8 cellular contexts compared by ENCODE assay signal in the genomic region with DNA sequence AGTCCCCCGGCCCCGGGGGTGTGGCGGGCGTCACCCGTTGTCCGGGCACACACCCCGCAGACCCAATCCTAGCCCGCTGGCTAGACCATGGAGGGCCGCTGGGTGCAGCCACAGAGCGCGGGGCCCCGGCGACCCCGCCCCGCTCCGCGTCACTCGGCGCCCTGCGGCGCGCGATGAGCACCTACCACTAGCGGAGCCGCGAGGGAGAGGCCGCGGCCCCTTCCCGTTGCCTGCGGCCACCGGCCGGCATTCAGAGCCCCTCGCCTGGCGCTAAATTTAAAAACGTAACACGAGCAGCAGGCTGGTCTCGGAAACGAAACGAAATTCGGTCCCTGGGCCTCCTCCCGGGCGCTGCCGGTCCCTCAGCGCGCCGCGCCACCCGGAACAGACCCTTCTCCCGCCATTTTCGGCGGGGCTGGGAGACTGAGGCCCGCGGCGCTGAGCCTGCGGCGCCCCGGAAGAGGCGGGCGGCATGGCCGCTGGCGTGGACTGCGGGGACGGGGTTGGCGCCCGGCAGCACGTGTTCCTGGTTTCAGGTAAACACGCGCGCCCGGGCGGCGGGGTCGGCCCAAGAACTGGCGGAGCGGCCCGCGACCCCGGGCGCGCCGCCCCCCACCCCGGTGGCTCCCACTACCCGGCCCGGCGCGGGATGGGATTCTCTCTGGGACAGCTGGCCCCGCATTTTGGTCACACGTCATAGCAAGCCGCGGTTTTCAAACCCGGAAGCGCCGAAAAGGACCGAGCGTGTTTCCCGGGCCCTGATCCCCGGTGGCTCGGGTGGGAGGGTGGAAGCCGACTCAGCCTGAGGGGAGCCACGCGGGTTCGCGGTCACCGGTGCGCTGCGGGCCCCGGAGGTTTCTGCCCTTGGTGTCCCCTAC. TPM values are rescaled to one million over a fixed set of nuclear protein-coding genes. Genes with fewer than 3 reads are reported as not detected.
A peak's percentile ranks its signal among the peaks of the same experiment; 100 is the strongest.
DNase-seq lines count a peak whose midpoint lies in the region; ATAC-seq and TF ChIP-seq lines count a peak whose summit lies in the region.

A gene with protein sequence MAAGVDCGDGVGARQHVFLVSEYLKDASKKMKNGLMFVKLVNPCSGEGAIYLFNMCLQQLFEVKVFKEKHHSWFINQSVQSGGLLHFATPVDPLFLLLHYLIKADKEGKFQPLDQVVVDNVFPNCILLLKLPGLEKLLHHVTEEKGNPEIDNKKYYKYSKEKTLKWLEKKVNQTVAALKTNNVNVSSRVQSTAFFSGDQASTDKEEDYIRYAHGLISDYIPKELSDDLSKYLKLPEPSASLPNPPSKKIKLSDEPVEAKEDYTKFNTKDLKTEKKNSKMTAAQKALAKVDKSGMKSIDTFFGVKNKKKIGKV (plus strand): TSS at position 187 of the 878 bp plus-strand sequence. CDS start 286 bp downstream, at position 473.

- H3K27ac ChIP-seq in Karpas-422 (ENCODE audit: low read length): peak within 1 kb of the TSS; percentile 74
- H3K27ac ChIP-seq in SK-N-MC: peak within 1 kb of the TSS; percentile 83
- H3K27ac ChIP-seq in tibial artery: peak within 1 kb of the TSS; percentile 81 to 87

- intact Hi-C loops in tibial artery (cut with DNase I; ENCODE audit: low total_unique reads): loop anchor here (5.0 kb wide), 2 partner anchors 672 to 913 kb away; a partner anchor contains a TSS

- H2AFZ ChIP-seq in Karpas-422 (ENCODE audit: low read length): peak within 1 kb of the TSS; percentile 93

- CTCF ChIA-PET in activated naive CD4-positive, alpha-beta T cell treated with anti-CD3 and anti-CD28 coated beads, Interleukin-2, amount 10 ng/mL, durations not matched to agents 7 days and 5 days (lab: Charles Lee): interaction anchor here (1.0 to 6.1 kb wide), 4 partner anchors 16 to 826 kb away, joined by 3 to 84 read pairs (median 25); no protein-coding TSS in a partner anchor

- H3K4me3 Mint-ChIP-seq in activated naive CD4-positive, alpha-beta T cell treated with anti-CD3 and anti-CD28 coated beads, Interleukin-2, amount 10 ng/mL, durations not matched to agents 7 days and 5 days: peak within 1 kb of the TSS; percentile 98
- peak within 1 kb of the TSS; percentile 81 for H3K4me3 Mint-ChIP-seq in osteocyte (ENCODE audit: unreplicated experiment)

- no peaks in the 10 kb centered on the region for H3K9me2 ChIP-seq in Karpas-422 (replicated peaks; ENCODE audit: insufficient read depth, low read length)

- TF ChIP-seq CTCF in osteocyte (IDR thresholded peaks at IDR 0.05) (no peak), tibial artery (IDR thresholded peaks at IDR 0.05) (no peak)

- H3K27ac Mint-ChIP-seq in activated naive CD4-positive, alpha-beta T cell treated with anti-CD3 and anti-CD28 coated beads, Interleukin-2, amount 10 ng/mL, durations not matched to agents 7 days and 5 days: peak within 1 kb of the TSS; percentile 99
- H3K27ac Mint-ChIP-seq in osteocyte (ENCODE audit: unreplicated experiment): peak within 1 kb of the TSS; percentile 92

- H3K79me2 ChIP-seq in Karpas-422 (ENCODE audit: low read length): peaks cover 41% of the 10 kb centered on the region

- peak within 1 kb of the TSS; percentile 96 for H3K9ac ChIP-seq in Karpas-422 (ENCODE audit: low read length)
- H3K9ac ChIP-seq in SK-N-MC (ENCODE audit: insufficient read length): peak within 1 kb of the TSS; percentile 97

- H3K9me3 Mint-ChIP-seq in activated naive CD4-positive, alpha-beta T cell treated with anti-CD3 and anti-CD28 coated beads, Interleukin-2, amount 10 ng/mL, durations not matched to agents 7 days and 5 days: no peaks in the 10 kb centered on the region
- H3K9me3 Mint-ChIP-seq in osteocyte (ENCODE audit: unreplicated experiment): no peaks in the 10 kb centered on the region

- H4K20me1 ChIP-seq in Karpas-422 (ENCODE audit: insufficient read depth, low read depth, low read length): peaks cover 9% of the 10 kb centered on the region; the same call in 1 of the 2 replicates

- H3K36me3 ChIP-seq in Karpas-422 (ENCODE audit: insufficient read depth, low read length) (no peaks in the 10 kb centered on the region), SK-N-MC (ENCODE audit: insufficient read depth, low read length) (no peaks in the 10 kb centered on the region), tibial artery (no peaks in the 10 kb centered on the region)

- peaks cover 63% of the 10 kb centered on the region for H3K4me1 ChIP-seq in Karpas-422 (ENCODE audit: low read length)
- H3K4me1 ChIP-seq in tibial artery: peaks cover 0 to 29% (median 16%) of the 10 kb centered on the region in 4 donors

- H3K4me2 ChIP-seq in Karpas-422 (ENCODE audit: low read depth, low read length, poor library complexity, severe bottlenecking): peak within 1 kb of the TSS; percentile 95

- H3K9me3 ChIP-seq in Karpas-422 (ENCODE audit: low read length): no peaks in the 10 kb centered on the region
- H3K9me3 ChIP-seq in SK-N-MC (ENCODE audit: low read depth, low read length): no peaks in the 10 kb centered on the region
- H3K9me3 ChIP-seq in tibial artery: no peaks in the 10 kb centered on the region

- H3K36me3 Mint-ChIP-seq in activated naive CD4-positive, alpha-beta T cell treated with anti-CD3 and anti-CD28 coated beads, Interleukin-2, amount 10 ng/mL, durations not matched to agents 7 days and 5 days: peaks cover 19% of the 10 kb centered on the region
- no peaks in the 10 kb centered on the region for H3K36me3 Mint-ChIP-seq in osteocyte (ENCODE audit: unreplicated experiment)

- no peaks in the 10 kb centered on the region for H3K27me3 ChIP-seq in Karpas-422 (ENCODE audit: low read length)
- no peaks in the 10 kb centered on the region for H3K27me3 ChIP-seq in tibial artery

- H3K4me3 ChIP-seq in Karpas-422 (ENCODE audit: low read length) (peak within 1 kb of the TSS; percentile 93), SK-N-MC (peak within 1 kb of the TSS; percentile 97), tibial artery (peak within 1 kb of the TSS; percentile 88 to 90)

- H3K27me3 Mint-ChIP-seq in activated naive CD4-positive, alpha-beta T cell treated with anti-CD3 and anti-CD28 coated beads, Interleukin-2, amount 10 ng/mL, durations not matched to agents 7 days and 5 days: no peaks in the 10 kb centered on the region
- no peaks in the 10 kb centered on the region for H3K27me3 Mint-ChIP-seq in osteocyte (ENCODE audit: unreplicated experiment)

- DNase-seq in ELF-1 (ENCODE audit: low read depth, low spot score) (peak; percentile 81), Karpas-422 (peak; percentile 91), SK-N-MC (ENCODE audit: low read depth, low spot score) (no peak), glomerular endothelial cell (ENCODE audit: extremely low read depth, low read depth, low spot score) (no peak), osteocyte (ENCODE audit: extremely low spot score, unreplicated experiment) (peak; percentile 87), tibial artery (peak; percentile 44 to 77)
- peak; percentile 81 for DNase-seq in activated naive CD4-positive, alpha-beta T cell treated with anti-CD3 and anti-CD28 coated beads, Interleukin-2, amount 10 ng/mL, durations not matched to agents 7 days and 5 days

- peaks cover 50% of the 10 kb centered on the region for H3K4me1 Mint-ChIP-seq in activated naive CD4-positive, alpha-beta T cell treated with anti-CD3 and anti-CD28 coated beads, Interleukin-2, amount 10 ng/mL, durations not matched to agents 7 days and 5 days
- peaks cover 31% of the 10 kb centered on the region for H3K4me1 Mint-ChIP-seq in osteocyte (ENCODE audit: unreplicated experiment)

- peak; percentile 55 for ATAC-seq in GM21786 (IDR thresholded peaks at IDR 0.05; ENCODE audit: unreplicated experiment)

RNA-seq across cellular contexts. Expression of the gene that starts here (rescaled TPM):
- 85.2 and 137 TPM in 2 replicates for total RNA-seq in Karpas-422 (2014; rRNA removed; shearing (Covaris generic); ENCODE audit: low replicate concordance)
- total RNA-seq in glomerular endothelial cell (24.4 and 27.6 TPM in 2 replicates), osteocyte (20.0 and 22.0 TPM in 2 replicates)

Comparison
In these comparisons a context has a peak if more than half of its experiments do, and no peak if none do; other contexts are left out.
1. DNase-seq: peak in ELF-1 (single experiment), Karpas-422 (single experiment), activated naive CD4-positive, alpha-beta T cell treated with anti-CD3 and anti-CD28 coated beads, Interleukin-2, amount 10 ng/mL, durations not matched to agents 7 days and 5 days (single experiment), osteocyte (single experiment) and tibial artery (2 of 2); none in SK-N-MC (single experiment) and glomerular endothelial cell (single experiment).
2. Peak in every context shown above with its lines, with median percentiles within 50 percentile points of each other: H3K27ac ChIP-seq and H3K4me3 ChIP-seq.